ENCODE assay signal across 17 cellular contexts in genomic region chr12:108714866-108715265, GRCh38. TPM values are rescaled to one million over a fixed set of nuclear protein-coding genes. Genes with fewer than 3 reads are reported as not detected.
A peak's percentile ranks its signal among the peaks of the same experiment; 100 is the strongest.
DNase-seq lines count a peak whose midpoint lies in the region; ATAC-seq and TF ChIP-seq lines count a peak whose summit lies in the region.
"Had no signal": no experiment of that assay in that cellular context is flagged by ENCODE, and none has a peak within 500 bp of the region (broad histone marks: within the 10 kb centered on the region; RNA-seq: fewer than 3 reads in every experiment).

No MANE protein-coding gene starts in this region.

- no peaks in the 10 kb centered on the region for H3K9me3 Mint-ChIP-seq in activated CD4-positive, alpha-beta T cell treated with anti-CD3 and anti-CD28 coated beads, Interleukin-2, amount 10 ng/mL, durations not matched to agents 7 days and 5 days
- H3K9me3 Mint-ChIP-seq: nephron had no signal

- H4K12ac ChIP-seq in trophoblast cell (ENCODE audit: low read depth, low read length) = no peak overlapping the region

- H3K36me3 ChIP-seq in DOHH2 (ENCODE audit: control insufficient read depth, low read length) (no peaks in the 10 kb centered on the region), MM.1S (replicated peaks; ENCODE audit: insufficient read depth, low read length) (no peaks in the 10 kb centered on the region), trophoblast cell (ENCODE audit: control insufficient read depth in 1 of 2, insufficient read depth in 2 of 2, low read length in 2 of 2) (peaks cover 6 to 8% of the 10 kb centered on the region in 2 experiments)
- H3K36me3 ChIP-seq: gastrocnemius medialis had no signal

- H3K9me2 ChIP-seq in DOHH2 (replicated peaks; ENCODE audit: control insufficient read depth, low read length) (no peaks in the 10 kb centered on the region), MM.1S (replicated peaks; ENCODE audit: insufficient read depth, low read length) (no peaks in the 10 kb centered on the region)

- H2BK5ac ChIP-seq in trophoblast cell (ENCODE audit: low read depth, low read length, poor library complexity) = no peak overlapping the region

- peak overlapping the region; percentile 34 for H3K4me2 ChIP-seq in DOHH2 (ENCODE audit: low read length)
- H3K4me2 ChIP-seq in MM.1S (ENCODE audit: low read depth, low read length) = peak overlapping the region; percentile 51; the same call in 1 of the 2 replicates
- no peak overlapping the region for H3K4me2 ChIP-seq in trophoblast cell (ENCODE audit: low read length)

- POLR2A ChIA-PET in activated CD4-positive, alpha-beta T cell treated with anti-CD3 and anti-CD28 coated beads, Interleukin-2, amount 10 ng/mL, durations not matched to agents 7 days and 5 days (lab: Charles Lee) = no interaction called here

- H3K4ac ChIP-seq in trophoblast cell (ENCODE audit: low read depth, low read length) = peak overlapping the region; percentile 91

- H3K27me3 Mint-ChIP-seq in activated CD4-positive, alpha-beta T cell treated with anti-CD3 and anti-CD28 coated beads, Interleukin-2, amount 10 ng/mL, durations not matched to agents 7 days and 5 days = no peaks in the 10 kb centered on the region

- H3K27ac ChIP-seq in DOHH2 (ENCODE audit: low read depth, low read length) (no peak overlapping the region), MM.1S (ENCODE audit: low read length) (no peak overlapping the region; the same call in 1 of the 2 replicates), trophoblast cell (ENCODE audit: low read depth, low read length) (no peak overlapping the region)
- H3K27ac ChIP-seq: GM23248, testis had no signal

- H3K9ac ChIP-seq in MM.1S (ENCODE audit: low read length) (no peak overlapping the region), trophoblast cell (ENCODE audit: low read length) (no peak overlapping the region)
- H3K9ac ChIP-seq: GM23248 had no signal

- H2AK5ac ChIP-seq in trophoblast cell (ENCODE audit: low read length) = no peak overlapping the region

- H2BK120ac ChIP-seq in trophoblast cell (ENCODE audit: insufficient read depth, low read length, poor library complexity) = no peak overlapping the region

- H3K18ac ChIP-seq in trophoblast cell (ENCODE audit: low read length) = no peak overlapping the region

- DNase-seq in MM.1S (no peak), trophoblast cell (peak; percentile 73 to 89), D341Med (ENCODE audit: low spot score) (no peak), activated gamma-delta T cell (lab: John Stamatoyannopoulos, UW) (no peak), GOT3 (lab: John Stamatoyannopoulos, UW) (no peak)
- DNase-seq in activated CD4-positive, alpha-beta T cell treated with anti-CD3 and anti-CD28 coated beads, Interleukin-2, amount 10 ng/mL, durations not matched to agents 7 days and 5 days = no peak
- DNase-seq: activated CD4-positive, alpha-beta T cell treated with anti-CD3 and anti-CD28 coated beads, Interleukin-2, amount 50 U/mL, for 48 hours; activated naive CD4-positive, alpha-beta T cell; amniotic stem cell; dorsolateral prefrontal cortex; gastrocnemius medialis; GM23248; NCI-H446 treated with DMSO at 0.1 percent for 48 hours; testis had no signal

- peak; percentile 49 for ATAC-seq in esophagus mucosa
- ATAC-seq: gastrocnemius medialis had no signal

- H3K79me2 ChIP-seq in DOHH2 (ENCODE audit: control insufficient read depth, low read length) (no peaks in the 10 kb centered on the region), MM.1S (ENCODE audit: low read length) (peaks cover 100% of the 10 kb centered on the region), trophoblast cell (ENCODE audit: control insufficient read depth, insufficient read depth, low read length, poor library complexity) (peaks cover 19% of the 10 kb centered on the region)

- H3F3A ChIP-seq in DOHH2 (ENCODE audit: control insufficient read depth, insufficient read depth) = no peaks in the 10 kb centered on the region
- no peaks in the 10 kb centered on the region for H3F3A ChIP-seq in MM.1S (ENCODE audit: insufficient read depth, low read length)

- H4K20me1 ChIP-seq in DOHH2 (ENCODE audit: control insufficient read depth, insufficient read depth, low read depth, low read length) = no peaks in the 10 kb centered on the region; the same call in 1 of the 2 replicates
- peaks cover 10% of the 10 kb centered on the region; the same call in 1 of the 2 replicates for H4K20me1 ChIP-seq in MM.1S (ENCODE audit: insufficient read depth, low read length)

- H3K9me3 ChIP-seq in DOHH2 (ENCODE audit: control insufficient read depth, insufficient read depth, low read length) = no peaks in the 10 kb centered on the region
- no peaks in the 10 kb centered on the region for H3K9me3 ChIP-seq in MM.1S (replicated peaks; ENCODE audit: insufficient read depth, low read length)
- no peaks in the 10 kb centered on the region for H3K9me3 ChIP-seq in trophoblast cell (ENCODE audit: insufficient read depth, low read depth, low read length)
- H3K9me3 ChIP-seq: gastrocnemius medialis, testis had no signal

- H3K27ac Mint-ChIP-seq in activated CD4-positive, alpha-beta T cell treated with anti-CD3 and anti-CD28 coated beads, Interleukin-2, amount 10 ng/mL, durations not matched to agents 7 days and 5 days = no peak overlapping the region

- peaks cover 2% of the 10 kb centered on the region for H3K36me3 Mint-ChIP-seq in activated CD4-positive, alpha-beta T cell treated with anti-CD3 and anti-CD28 coated beads, Interleukin-2, amount 10 ng/mL, durations not matched to agents 7 days and 5 days (ENCODE audit: low read depth)

- peak overlapping the region; percentile 71 for H2BK12ac ChIP-seq in trophoblast cell (ENCODE audit: low read length)

- H3K4me1 ChIP-seq in DOHH2 (ENCODE audit: control insufficient read depth, low read length) (peaks cover 41% of the 10 kb centered on the region), MM.1S (ENCODE audit: low read length) (peaks cover 24% of the 10 kb centered on the region), trophoblast cell (ENCODE audit: control insufficient read depth in 1 of 2, insufficient read depth in 2 of 2, low read length in 2 of 2) (peaks cover 4 to 14% of the 10 kb centered on the region in 2 experiments)

- WGBS in trophoblast cell (ENCODE audit: extremely low coverage, insufficient coverage, insufficient read length) = no CpG with 5 or more reads among the region's 5 CpGs

- no peak overlapping the region for H3K14ac ChIP-seq in trophoblast cell (ENCODE audit: low read length)

- H4K91ac ChIP-seq in trophoblast cell (ENCODE audit: low read depth, low read length) = no peak overlapping the region

- H4K8ac ChIP-seq in trophoblast cell (ENCODE audit: low read depth, low read length) = no peak overlapping the region

- H2AFZ ChIP-seq in MM.1S (ENCODE audit: low read length) (no peak overlapping the region), trophoblast cell (ENCODE audit: insufficient read depth, low read length, poor library complexity) (no peak overlapping the region)
- H2AFZ ChIP-seq: GM23248 had no signal

- H3K4me3 ChIP-seq in DOHH2 (ENCODE audit: low read length) (no peak overlapping the region), MM.1S (ENCODE audit: low read length) (no peak overlapping the region), trophoblast cell (ENCODE audit: low read depth, low read length) (no peak overlapping the region)
- H3K4me3 ChIP-seq: dorsolateral prefrontal cortex, gastrocnemius medialis, GM23248, testis had no signal

- CTCF ChIA-PET in activated CD4-positive, alpha-beta T cell treated with anti-CD3 and anti-CD28 coated beads, Interleukin-2, amount 10 ng/mL, durations not matched to agents 7 days and 5 days (lab: Charles Lee) = no interaction called here

- TF ChIP-seq CTCF in DOHH2 (IDR thresholded peaks at IDR 0.05; ENCODE audit: low read depth, low read length, poor library complexity, severe bottlenecking) = no peak
- no peak for TF ChIP-seq CTCF in MM.1S (IDR thresholded peaks at IDR 0.05; ENCODE audit: low read length)

- no peak overlapping the region for H3K23ac ChIP-seq in trophoblast cell (ENCODE audit: low read length)

- H3K4me3 Mint-ChIP-seq in activated CD4-positive, alpha-beta T cell treated with anti-CD3 and anti-CD28 coated beads, Interleukin-2, amount 10 ng/mL, durations not matched to agents 7 days and 5 days = no peak overlapping the region
- H3K4me3 Mint-ChIP-seq: nephron had no signal

- peaks cover 7% of the 10 kb centered on the region for H3K4me1 Mint-ChIP-seq in activated CD4-positive, alpha-beta T cell treated with anti-CD3 and anti-CD28 coated beads, Interleukin-2, amount 10 ng/mL, durations not matched to agents 7 days and 5 days

- H3K79me1 ChIP-seq in trophoblast cell (ENCODE audit: low read length) = no peaks in the 10 kb centered on the region

- H3K27me3 ChIP-seq in DOHH2 (ENCODE audit: control insufficient read depth, low read length) (no peaks in the 10 kb centered on the region), MM.1S (replicated peaks; ENCODE audit: insufficient read depth, low read length) (no peaks in the 10 kb centered on the region), trophoblast cell (ENCODE audit: insufficient read depth, low read length) (no peaks in the 10 kb centered on the region)
- H3K27me3 ChIP-seq: dorsolateral prefrontal cortex, gastrocnemius medialis, testis had no signal

RNA-seq across cellular contexts. Expression of gene CORO1C, which starts 16.5 kb away (rescaled TPM):
- 107 TPM for total RNA-seq in esophagus mucosa
- 213 and 229 TPM in 2 replicates for polyA plus RNA-seq in trophoblast cell (2013)
- total RNA-seq in activated CD4-positive, alpha-beta T cell treated with anti-CD3 and anti-CD28 coated beads, Interleukin-2, amount 10 ng/mL, durations not matched to agents 7 days and 5 days = 10 to 100 TPM; 38.5 to 41.3 TPM

Comparison
In these comparisons a context has a peak if more than half of its experiments do, and no peak if none do; other contexts are left out.
1. DNase-seq: peak in trophoblast cell (2 of 2); none in MM.1S (single experiment), D341Med (single experiment), activated gamma-delta T cell (single experiment), GOT3 (single experiment) and activated CD4-positive, alpha-beta T cell treated with anti-CD3 and anti-CD28 coated beads, Interleukin-2, amount 10 ng/mL, durations not matched to agents 7 days and 5 days (single experiment).